8 cellular contexts compared by ENCODE assay signal in the genomic region with DNA sequence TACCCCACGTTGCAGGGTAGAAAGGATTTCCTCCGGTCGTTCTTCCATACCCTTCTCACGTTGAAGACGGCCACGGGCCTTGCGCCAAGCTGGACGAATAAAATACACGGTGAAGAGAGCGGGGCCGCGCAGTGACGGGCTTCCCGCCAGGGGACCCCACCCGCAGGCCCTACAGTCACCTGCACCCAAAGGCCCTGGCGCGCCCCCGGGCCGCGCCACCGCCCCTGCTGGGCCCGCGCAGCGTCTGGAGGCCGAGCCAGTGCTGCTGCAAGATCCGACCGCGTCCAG. TPM values are rescaled to one million over a fixed set of nuclear protein-coding genes. Genes with fewer than 3 reads are reported as not detected.
A peak's percentile ranks its signal among the peaks of the same experiment; 100 is the strongest.
DNase-seq lines count a peak whose midpoint lies in the region; FAIRE-seq and TF ChIP-seq lines count a peak whose summit lies in the region.

No MANE protein-coding gene starts in this region.

- POLR2A ChIA-PET in activated CD4-positive, alpha-beta T cell treated with anti-CD3 and anti-CD28 coated beads, Interleukin-2, amount 10 ng/mL, durations not matched to agents 7 days and 5 days (lab: Charles Lee) = interaction anchor here (0.7 kb wide), 1 partner anchor 924 kb away, joined by 4 read pairs; no protein-coding TSS in a partner anchor

- peaks cover 10% of the 10 kb centered on the region for H3K36me3 Mint-ChIP-seq in activated CD4-positive, alpha-beta T cell treated with anti-CD3 and anti-CD28 coated beads, Interleukin-2, amount 10 ng/mL, durations not matched to agents 7 days and 5 days (ENCODE audit: low read depth)
- peaks cover 4% of the 10 kb centered on the region for H3K36me3 Mint-ChIP-seq in astrocyte (ENCODE audit: low read depth, unreplicated experiment)

- H3K36me3 ChIP-seq in astrocyte (ENCODE audit: insufficient read depth, low read length) (no peaks in the 10 kb centered on the region), thyroid gland (no peaks in the 10 kb centered on the region)

- DNase-seq in activated CD4-positive, alpha-beta T cell treated with anti-CD3 and anti-CD28 coated beads, Interleukin-2, amount 10 ng/mL, durations not matched to agents 7 days and 5 days = no peak
- DNase-seq in activated CD4-positive, alpha-beta T cell treated with anti-CD3 and anti-CD28 coated beads, Interleukin-2, amount 50 U/mL, for 48 hours = no peak
- DNase-seq in astrocyte (ENCODE audit: low read depth) = no peak
- no peak for DNase-seq in lower leg skin (ENCODE audit: low spot score in 2 of 2)
- DNase-seq in thyroid gland = no peak
- no peak for DNase-seq in NCI-H187 treated with DMSO at 0.1 percent for 48 hours (lab: John Stamatoyannopoulos, UW)
- DNase-seq in NCI-H146 treated with DMSO at 0.1 percent for 48 hours (lab: John Stamatoyannopoulos, UW; ENCODE audit: unreplicated experiment) = no peak
- no peak for DNase-seq in stimulated activated CD8-positive, alpha-beta memory T cell treated with anti-CD3 and anti-CD28 coated beads, Interleukin-4, amount 100 ng/mL, for 48 hours

- H3K27ac ChIP-seq in astrocyte (ENCODE audit: low read depth, low read length) = no peak overlapping the region
- H3K27ac ChIP-seq in thyroid gland = peak overlapping the region in 2 of 3 donors; percentile 93 to 98

- peak overlapping the region; percentile 96 for H3K4me3 Mint-ChIP-seq in activated CD4-positive, alpha-beta T cell treated with anti-CD3 and anti-CD28 coated beads, Interleukin-2, amount 10 ng/mL, durations not matched to agents 7 days and 5 days
- H3K4me3 Mint-ChIP-seq in astrocyte (ENCODE audit: unreplicated experiment) = peak overlapping the region; percentile 92

- H3K9me3 ChIP-seq in astrocyte (ENCODE audit: insufficient read depth, low read depth, low read length) = no peaks in the 10 kb centered on the region
- H3K9me3 ChIP-seq in thyroid gland = no peaks in the 10 kb centered on the region

- H4K20me1 ChIP-seq in astrocyte (ENCODE audit: insufficient read depth, low read length) = no peaks in the 10 kb centered on the region

- peaks cover 41% of the 10 kb centered on the region for H3K79me2 ChIP-seq in astrocyte (ENCODE audit: insufficient read depth, low read length)

- peaks cover 9% of the 10 kb centered on the region for H3K4me1 ChIP-seq in astrocyte (ENCODE audit: insufficient read depth, low read length)
- H3K4me1 ChIP-seq in thyroid gland = peaks cover 6 to 11% of the 10 kb centered on the region in 2 donors

- H3K9me3 Mint-ChIP-seq in activated CD4-positive, alpha-beta T cell treated with anti-CD3 and anti-CD28 coated beads, Interleukin-2, amount 10 ng/mL, durations not matched to agents 7 days and 5 days = no peaks in the 10 kb centered on the region
- H3K9me3 Mint-ChIP-seq in astrocyte (ENCODE audit: unreplicated experiment) = no peaks in the 10 kb centered on the region

- H3K4me2 ChIP-seq in astrocyte (ENCODE audit: low read length) = peak overlapping the region; percentile 100

- intact Hi-C loops in lower leg skin (cut with DNase I; ENCODE audit: low total_unique reads) = no loop called here
- intact Hi-C loops in thyroid gland (cut with DNase I) = no loop called here

- TF ChIP-seq POLR2A in lower leg skin (IDR thresholded peaks at IDR 0.05) (no peak), thyroid gland (IDR thresholded peaks at IDR 0.05) (no peak)

- no peaks in the 10 kb centered on the region for H3K27me3 Mint-ChIP-seq in activated CD4-positive, alpha-beta T cell treated with anti-CD3 and anti-CD28 coated beads, Interleukin-2, amount 10 ng/mL, durations not matched to agents 7 days and 5 days
- no peaks in the 10 kb centered on the region for H3K27me3 Mint-ChIP-seq in astrocyte (ENCODE audit: low read depth, unreplicated experiment)

- H3K4me1 Mint-ChIP-seq in activated CD4-positive, alpha-beta T cell treated with anti-CD3 and anti-CD28 coated beads, Interleukin-2, amount 10 ng/mL, durations not matched to agents 7 days and 5 days = peaks cover 47% of the 10 kb centered on the region
- H3K4me1 Mint-ChIP-seq in astrocyte (ENCODE audit: low read depth, unreplicated experiment) = peaks cover 3% of the 10 kb centered on the region

- 0% methylated on average over 9 to 28 of the region's 28 CpGs for WGBS in lower leg skin, 2 donors
- WGBS in thyroid gland, 2 donors = 0 to 3% methylated on average over 7 to 10 of the region's 28 CpGs

- CTCF ChIA-PET in activated CD4-positive, alpha-beta T cell treated with anti-CD3 and anti-CD28 coated beads, Interleukin-2, amount 10 ng/mL, durations not matched to agents 7 days and 5 days (lab: Charles Lee) = no interaction called here

- H3K4me3 ChIP-seq in astrocyte (ENCODE audit: insufficient read depth, low read depth, low read length) (peak overlapping the region; percentile 98), lower leg skin (ENCODE audit: low read depth, poor library complexity, severe bottlenecking) (peak overlapping the region; percentile 43), thyroid gland (replicated peaks in 1 of 3) (peak overlapping the region; percentile 51 to 79 (median 77))

- H3K27me3 ChIP-seq in astrocyte (ENCODE audit: insufficient read depth, low read length) (no peaks in the 10 kb centered on the region), thyroid gland (no peaks in the 10 kb centered on the region)

- peak overlapping the region; percentile 99 for H3K27ac Mint-ChIP-seq in activated CD4-positive, alpha-beta T cell treated with anti-CD3 and anti-CD28 coated beads, Interleukin-2, amount 10 ng/mL, durations not matched to agents 7 days and 5 days
- H3K27ac Mint-ChIP-seq in astrocyte (ENCODE audit: unreplicated experiment) = no peak overlapping the region

- no peak for FAIRE-seq in astrocyte (lab: Jason Lieb, UNC)

- peak overlapping the region; percentile 95 for H3K9ac ChIP-seq in astrocyte (ENCODE audit: low read length)

- TF ChIP-seq CTCF in astrocyte (IDR thresholded peaks at IDR 0.05; ENCODE audit: insufficient read depth, low read depth, low read length) = no peak
- TF ChIP-seq CTCF in lower leg skin (IDR thresholded peaks at IDR 0.05) = no peak
- TF ChIP-seq CTCF in thyroid gland (IDR thresholded peaks at IDR 0.05) = peak in 1 of 6 experiments; percentile 14

- peak overlapping the region; percentile 99 for H2AFZ ChIP-seq in astrocyte (ENCODE audit: low read depth, low read length)

RNA-seq across cellular contexts. Expression of a gene that starts 0.2 kb away (rescaled TPM):
- total RNA-seq in activated CD4-positive, alpha-beta T cell treated with anti-CD3 and anti-CD28 coated beads, Interleukin-2, amount 10 ng/mL, durations not matched to agents 7 days and 5 days = under 1 TPM; 0.54 to 0.89 TPM
- total RNA-seq in astrocyte (1.2 TPM in 2 replicates), lower leg skin (not detected), thyroid gland (1 to 10 TPM in 1 of 4 donors, under 1 TPM in 3; 0.54 to 1.9 (median 0.72) TPM)

RNA-seq across cellular contexts. Expression of a gene that starts 0.9 kb away (rescaled TPM):
- total RNA-seq in activated CD4-positive, alpha-beta T cell treated with anti-CD3 and anti-CD28 coated beads, Interleukin-2, amount 10 ng/mL, durations not matched to agents 7 days and 5 days = 10 to 100 TPM; 23.8 to 24.6 TPM
- 24.9 and 25.1 TPM in 2 replicates for total RNA-seq in astrocyte
- total RNA-seq in lower leg skin = 10 to 100 TPM; 16.9 to 28.9 (median 23.2) TPM
- 10 to 100 TPM; 18.2 to 47.0 (median 27.9) TPM for total RNA-seq in thyroid gland

Comparison
In these comparisons a context has a peak if more than half of its experiments do, and no peak if none do; other contexts are left out.
1. H3K4me3 ChIP-seq: peak in every context shown above with its lines; median percentile 98 in astrocyte; 77 in thyroid gland; 43 in lower leg skin.